ENCODE assay signal across 25 cellular contexts in the genomic region with DNA sequence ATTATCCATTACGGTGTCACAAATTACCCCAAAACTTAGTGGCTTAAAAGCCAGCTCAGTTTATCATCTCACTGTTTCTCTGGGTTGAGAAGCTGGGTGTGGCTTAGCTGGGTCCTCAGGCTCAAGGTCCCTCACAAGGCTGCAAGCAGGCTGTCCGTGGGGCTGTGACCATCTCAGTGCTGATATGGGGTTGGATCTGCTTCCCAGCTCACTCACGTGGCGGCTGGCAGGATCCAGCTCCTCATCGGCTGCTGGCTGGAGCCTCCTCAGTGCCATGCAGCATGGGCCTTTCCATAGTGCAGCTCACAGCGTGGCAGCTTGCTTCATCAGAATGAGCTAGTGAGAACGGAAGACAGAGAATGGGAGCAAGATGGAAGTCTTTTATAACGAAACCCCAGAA.
"Had no signal": no experiment of that assay in that cellular context is flagged by ENCODE, and none has a peak within 500 bp of the region (broad histone marks: within the 10 kb centered on the region; RNA-seq: fewer than 3 reads in every experiment).

No MANE protein-coding gene starts in this region.

- H3K27ac ChIP-seq: gastroesophageal sphincter, heart left ventricle, left lung, lower lobe of right lung, ovary, stomach, tibial artery, upper lobe of left lung had no signal

- H3K27me3 ChIP-seq: dorsolateral prefrontal cortex, gastroesophageal sphincter, heart left ventricle, left lung, ovary, stomach, upper lobe of left lung had no signal

- ATAC-seq: esophagus mucosa; gastroesophageal sphincter; heart left ventricle; left cardiac atrium; left lung; lower lobe of right lung; naive thymus-derived CD8-positive, alpha-beta T cell; sciatic nerve; stimulated activated effector memory CD8-positive, alpha-beta T cell treated with anti-CD3 and anti-CD28 coated beads, Interleukin-12 subunit alpha, Interleukin-12 subunit beta, amount 100 ng/mL, for 72 hours had no signal

- H3K9me3 ChIP-seq: gastroesophageal sphincter, heart left ventricle, left lung, lower lobe of right lung, ovary, stomach, tibial artery, upper lobe of left lung had no signal

- H3K4me3 ChIP-seq: dorsolateral prefrontal cortex, gastroesophageal sphincter, heart left ventricle, left lung, lower lobe of right lung, ovary, smooth muscle cell, stomach, tibial artery, upper lobe of left lung had no signal

- H3K36me3 ChIP-seq: gastroesophageal sphincter, heart left ventricle, left lung, lower lobe of right lung, ovary, stomach, tibial artery, upper lobe of left lung had no signal

- H3K4me2 ChIP-seq: smooth muscle cell had no signal

- DNase-seq: dorsolateral prefrontal cortex; effector CD4-positive, alpha-beta T cell; foreskin fibroblast; heart left ventricle; hippocampal formation; left cardiac atrium; left lung; lower lobe of right lung; naive thymus-derived CD8-positive, alpha-beta T cell; nephron progenitor cell; occipital lobe; ovary; posterior cingulate gyrus; stimulated activated CD4-positive, alpha-beta T cell treated with anti-CD3 and anti-CD28 coated beads, Interleukin-12 subunit alpha, Interleukin-12 subunit beta, amount 100 ng/mL, for 4 hours; stimulated activated CD4-positive, alpha-beta T cell treated with anti-CD3 and anti-CD28 coated beads, Interleukin-1b, Interleukin-23, amount 100 ng/mL, for 48 hours; stimulated activated CD4-positive, alpha-beta T cell treated with anti-CD3 and anti-CD28 coated beads, Interleukin-4, amount 100 ng/mL, for 24 hours; stimulated activated naive CD4-positive, alpha-beta T cell treated with Interleukin-2 at 50 U/mL for 16 hours; stomach; tibial artery; upper lobe of left lung had no signal
